In genomic region chr22:25929479-25929878, GRCh38 we compare ENCODE assay signal across 25 cellular contexts.
DNase-seq lines count a peak whose midpoint lies in the region; ATAC-seq, FAIRE-seq and TF ChIP-seq lines count a peak whose summit lies in the region.
"Had no signal": no experiment of that assay in that cellular context is flagged by ENCODE, and none has a peak within 500 bp of the region (broad histone marks: within the 10 kb centered on the region; RNA-seq: fewer than 3 reads in every experiment).

No MANE protein-coding gene starts in this region.

- H4K91ac ChIP-seq in H1 (replicated peaks; ENCODE audit: insufficient read length, low read length): no peak overlapping the region

- no peak overlapping the region for H4K5ac ChIP-seq in H1 (ENCODE audit: insufficient read length, low read depth, low read length)

- H3K4me3 ChIP-seq in GM23338 (no peak overlapping the region), H1 (ENCODE audit: extremely low read depth in 1 of 4, insufficient read depth in 2 of 4, low read depth in 3 of 4, low read length in 4 of 4) (no peak overlapping the region)
- H3K4me3 ChIP-seq: GM23248 had no signal

- no peak overlapping the region for H3K4me3 Mint-ChIP-seq in GM23338
- H3K4me3 Mint-ChIP-seq: IgD-negative memory B cell; T-helper 2 cell treated with Interferon-gamma antibody and Interleukin-4, amounts not matched to agents 5 μg/mL and 100 μg/mL, for 36 hours had no signal

- H2BK5ac ChIP-seq in H1 (ENCODE audit: low read depth, low read length): no peak overlapping the region

- H3K9me3 Mint-ChIP-seq in GM23338: peaks cover 10% of the 10 kb centered on the region; the same call in 2 of the 3 replicates

- no peak overlapping the region for H2AK5ac ChIP-seq in H1 (ENCODE audit: low read depth, low read length)

- H3K27ac ChIP-seq in GM23338 (ENCODE audit: low read depth) (no peak overlapping the region), H1 (ENCODE audit: low read depth, low read length) (no peak overlapping the region)
- H3K27ac ChIP-seq: GM23248, HL-60, KMS-11, RWPE1 had no signal

- no peaks in the 10 kb centered on the region for H3K9me2 ChIP-seq in GM23338 (ENCODE audit: insufficient read depth)

- H3F3A ChIP-seq in GM23338 (replicated peaks; ENCODE audit: low read depth): no peaks in the 10 kb centered on the region

- H3K36me3 Mint-ChIP-seq in GM23338 (ENCODE audit: low read depth): peaks cover 5% of the 10 kb centered on the region; the same call in 2 of the 3 replicates

- CTCF ChIA-PET in H1 (lab: Charles Lee; ENCODE audit: partially characterized antibody): interaction anchor here (0.5 to 1.3 kb wide), 2 partner anchors 11 to 29 kb away, joined by 3 to 5 read pairs; no protein-coding TSS in a partner anchor

- intact Hi-C loops in left colon (cut with DNase I, micrococcal nuclease): no loop called here

- POLR2A ChIA-PET in H1 (lab: Charles Lee; ENCODE audit: partially characterized antibody): no interaction called here

- peak overlapping the region; percentile 25 for H2BK120ac ChIP-seq in H1 (replicated peaks; ENCODE audit: low read depth, low read length)

- TF ChIP-seq CTCF in GM23338 (conservative IDR thresholded peaks at IDR 0.05; ENCODE audit: low read depth in 2 of 2) (no peak), H1 (IDR thresholded peaks at IDR 0.05; ENCODE audit: control extremely low read depth in 1 of 3, insufficient read depth in 1 of 3, low read depth in 1 of 3, low read length in 3 of 3) (no peak)

- no peak overlapping the region for H3K4ac ChIP-seq in H1 (replicated peaks; ENCODE audit: insufficient read length, low read depth, low read length)

- H3K27ac Mint-ChIP-seq in GM23338: no peak overlapping the region
- H3K27ac Mint-ChIP-seq: T-helper 2 cell treated with Interferon-gamma antibody and Interleukin-4, amounts not matched to agents 5 μg/mL and 100 μg/mL, for 36 hours had no signal

- H2BK12ac ChIP-seq in H1 (ENCODE audit: low read depth, low read length): no peak overlapping the region

- no peaks in the 10 kb centered on the region for H4K20me1 ChIP-seq in GM23338 (replicated peaks; ENCODE audit: insufficient read depth)
- no peaks in the 10 kb centered on the region for H4K20me1 ChIP-seq in H1 (replicated peaks in 1 of 2; ENCODE audit: control insufficient read depth in 1 of 2, insufficient read depth in 2 of 2, low read length in 2 of 2)

- DNase-seq in NCI-H1092 treated with DMSO at 0.1 percent for 48 hours (lab: John Stamatoyannopoulos, UW) (peak; percentile 44), NCI-H1092 (lab: John Stamatoyannopoulos, UW) (no peak), GM23338 (ENCODE audit: low spot score) (no peak), NCI-H2227 (lab: John Stamatoyannopoulos, UW; ENCODE audit: unreplicated experiment) (peak; percentile 49), H1 (ENCODE audit: low read depth in 1 of 2, low spot score in 2 of 2) (no peak), left colon (no peak), GOT3 (lab: John Stamatoyannopoulos, UW) (no peak)
- no peak for DNase-seq in activated T-cell treated with anti-CD3 and anti-CD28 coated beads, Interleukin-2, amount 50 U/mL, for 48 hours
- DNase-seq: 8988T, ACHN, BE2C, Calu3, GM23248, MM.1S, NCI-H187, NCI-H2081 treated with DMSO at 0.1 percent for 48 hours, SHP77, T-helper 1 cell had no signal

- no peak overlapping the region for H3K23ac ChIP-seq in H1 (ENCODE audit: insufficient read length)

- no peak overlapping the region for H3K56ac ChIP-seq in H1 (replicated peaks; ENCODE audit: insufficient read length, low read depth, low read length)

- H2BK15ac ChIP-seq in H1 (ENCODE audit: low read length): no peak overlapping the region

- no peak overlapping the region for H3K18ac ChIP-seq in H1 (ENCODE audit: extremely low read depth, low read length)

- no peak overlapping the region for H4K8ac ChIP-seq in H1 (ENCODE audit: extremely low read depth, insufficient read depth, low read length)

- H3K4me1 Mint-ChIP-seq in GM23338: peaks cover 59% of the 10 kb centered on the region
- H3K4me1 Mint-ChIP-seq: IgD-negative memory B cell had no signal

- no peak for TF ChIP-seq RAD21 in H1 (IDR thresholded peaks at IDR 0.05 in 1 of 2, conservative IDR thresholded peaks at IDR 0.05 in 1 of 2; ENCODE audit: low read depth in 2 of 2, low read length in 2 of 2)

- H3K4me1 ChIP-seq in GM23338 (ENCODE audit: insufficient read depth) (peaks cover 47% of the 10 kb centered on the region), H1 (replicated peaks in 1 of 4; ENCODE audit: control insufficient read depth in 3 of 4, insufficient read depth in 4 of 4, low read length in 3 of 4) (peaks cover 0 to 22% (median 8%) of the 10 kb centered on the region in 4 experiments; a peak in 5 of 7 replicates)

- H3K9me3 ChIP-seq in H1 (ENCODE audit: insufficient read depth in 2 of 2, low read depth in 1 of 2, low read length in 1 of 2): no peaks in the 10 kb centered on the region
- H3K9me3 ChIP-seq: BE2C had no signal

- peak overlapping the region; percentile 94; the same call in 1 of the 2 replicates for H2BK20ac ChIP-seq in H1 (ENCODE audit: low read length)

- H3K36me3 ChIP-seq in GM23338 (ENCODE audit: insufficient read depth) (no peaks in the 10 kb centered on the region), H1 (ENCODE audit: control insufficient read depth in 2 of 4, insufficient read depth in 4 of 4, low read length in 3 of 4) (no peaks in the 10 kb centered on the region)
- H3K36me3 ChIP-seq: BE2C had no signal

- no peak for FAIRE-seq in H1 (lab: Jason Lieb, UNC)

- no peak for TF ChIP-seq EP300 in H1 (IDR thresholded peaks at IDR 0.05; ENCODE audit: borderline replicate concordance in 1 of 2, low read depth in 2 of 2, low read length in 2 of 2)

- no peak overlapping the region for H3K9ac ChIP-seq in H1 (replicated peaks in 1 of 4; ENCODE audit: extremely low read depth in 1 of 4, low read depth in 3 of 4, low read length in 3 of 4)
- H3K9ac ChIP-seq: GM23248, KMS-11 had no signal

- no peak overlapping the region for H3K14ac ChIP-seq in H1 (ENCODE audit: insufficient read length)

- H2AFZ ChIP-seq in GM23338 (0 out of 2 replicates have a peak overlapping the region, but pooled peaks have one; percentile 8), H1 (ENCODE audit: low read length) (no peak overlapping the region)
- H2AFZ ChIP-seq: GM23248 had no signal

- WGBS in H1 (ENCODE audit: extremely low coverage in 1 of 2, insufficient coverage in 1 of 2, insufficient read length in 1 of 2, insufficient replicate concordance in 2 of 2, low coverage in 1 of 2, low lambda C conversion rate in 2 of 2, missing lambda C conversion rate in 1 of 2), 2 experiments: 62% methylated on average over 4 of the region's 4 CpGs; no CpG with 5 or more reads in 1 of the 2 experiments

- H3K4me2 ChIP-seq in GM23338 (peak overlapping the region; percentile 15; the same call in 1 of the 2 replicates), H1 (ENCODE audit: insufficient read depth in 1 of 2, low read depth in 2 of 2, low read length in 2 of 2) (no peak overlapping the region)
- H3K4me2 ChIP-seq: KMS-11 had no signal

- no peaks in the 10 kb centered on the region for H3K79me1 ChIP-seq in H1 (ENCODE audit: low read depth, low read length)

- H3K27me3 ChIP-seq in GM23338 (ENCODE audit: insufficient read depth) (peaks cover 14% of the 10 kb centered on the region; the same call in 1 of the 2 replicates), H1 (replicated peaks in 1 of 4; ENCODE audit: control insufficient read depth in 3 of 4, extremely low read depth in 1 of 4, insufficient read depth in 3 of 4, low read length in 3 of 4) (no peaks in the 10 kb centered on the region)
- H3K27me3 ChIP-seq: BE2C had no signal

- no peaks in the 10 kb centered on the region for H3K23me2 ChIP-seq in H1 (ENCODE audit: low read depth, low read length)

- no peak for TF ChIP-seq POLR2A in H1 (IDR thresholded peaks at IDR 0.05; ENCODE audit: control extremely low read depth in 1 of 2, low read depth in 2 of 2, low read length in 2 of 2)

- H3K27me3 Mint-ChIP-seq in GM23338 (ENCODE audit: insufficient read depth, low read depth, poor library complexity): peaks cover 22% of the 10 kb centered on the region

- H3K79me2 ChIP-seq in GM23338 (replicated peaks; ENCODE audit: insufficient read depth) (no peaks in the 10 kb centered on the region), H1 (ENCODE audit: control insufficient read depth in 1 of 2, insufficient read depth in 2 of 2, low read length in 2 of 2) (no peaks in the 10 kb centered on the region)

- ATAC-seq in GM23338 (peak; percentile 17; the same call in 1 of the 3 replicates), left colon (no peak)
- ATAC-seq: HCT116, Panc1 had no signal

TF ChIP-seq in H1, 55 proteins besides CTCF, POLR2A, EP300 and RAD21:
- no peak for TF ChIP-seq CHD1 (IDR thresholded peaks at IDR 0.05; ENCODE audit: low read depth, low read length)

Comparison
In these comparisons a context has a peak if more than half of its experiments do, and no peak if none do; other contexts are left out.
1. DNase-seq: peak in NCI-H1092 treated with DMSO at 0.1 percent for 48 hours (single experiment) and NCI-H2227 (single experiment); none in NCI-H1092 (single experiment), GM23338 (single experiment), H1 (0 of 2), left colon (0 of 2), GOT3 (single experiment) and activated T-cell treated with anti-CD3 and anti-CD28 coated beads, Interleukin-2, amount 50 U/mL, for 48 hours (0 of 2).